Comparison of ENCODE assay signal across 8 cellular contexts in the genomic region with DNA sequence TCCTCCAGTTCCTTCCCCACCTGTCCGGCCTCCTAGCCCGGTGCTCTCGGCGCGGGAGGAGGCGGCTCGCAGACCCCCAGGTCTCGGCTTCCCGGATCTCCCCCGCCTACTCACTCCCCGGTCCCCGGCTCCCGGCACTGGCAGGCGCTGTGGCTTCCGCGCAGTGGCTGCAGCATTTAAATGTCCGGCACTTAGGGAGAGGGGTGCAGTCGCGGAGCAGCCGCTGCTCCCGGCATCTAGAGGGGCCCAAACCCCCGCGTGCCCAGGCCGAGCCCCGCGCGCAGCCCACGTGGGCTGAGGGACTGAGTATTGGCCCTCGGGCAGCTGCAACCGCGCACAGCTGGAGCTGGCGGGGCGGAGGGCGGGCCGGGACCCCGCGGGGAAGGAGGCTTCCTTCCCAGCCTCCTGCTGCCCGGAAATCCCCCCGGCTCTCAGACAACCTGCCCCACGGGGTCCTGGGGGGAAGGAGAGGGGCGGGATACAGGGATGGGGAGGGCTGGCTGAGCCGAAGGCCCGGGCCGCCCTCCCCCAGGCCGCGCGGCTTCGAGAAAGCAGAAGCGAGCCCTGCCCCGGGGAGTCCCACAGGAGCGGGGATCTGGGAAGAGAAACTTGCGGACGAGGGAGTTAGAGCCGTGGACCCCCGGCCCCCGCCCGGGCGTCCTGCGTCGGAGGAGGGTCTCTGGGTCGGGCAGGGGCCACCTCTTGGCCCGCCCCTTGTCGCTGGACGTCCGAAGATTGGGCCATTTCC. TPM values are rescaled to one million over a fixed set of nuclear protein-coding genes. Genes with fewer than 3 reads are reported as not detected.
DNase-seq lines count a peak whose midpoint lies in the region; ATAC-seq and TF ChIP-seq lines count a peak whose summit lies in the region.

No MANE protein-coding gene starts in this region.

- TF ChIP-seq CTCF in WERI-Rb-1 (IDR thresholded peaks at IDR 0.05; ENCODE audit: low read depth, low read length): no peak

- H3K9me3 Mint-ChIP-seq in activated T-cell treated with anti-CD3 and anti-CD28 coated beads, Interleukin-2, amount 50 U/mL, for 24 hours: no peaks in the 10 kb centered on the region

- ATAC-seq in sciatic nerve (peak; percentile 41), HG03442 (IDR thresholded peaks at IDR 0.05; ENCODE audit: unreplicated experiment) (no peak)

- H3K4me3 Mint-ChIP-seq in activated T-cell treated with anti-CD3 and anti-CD28 coated beads, Interleukin-2, amount 50 U/mL, for 24 hours: peak overlapping the region; percentile 68

- intact Hi-C loops in cardiac septum (cut with DNase I): no loop called here
- intact Hi-C loops in sciatic nerve (cut with DNase I): no loop called here

- DNase-seq in activated T-cell treated with anti-CD3 and anti-CD28 coated beads, Interleukin-2, amount 50 U/mL, for 24 hours: peak; percentile 55
- no peak for DNase-seq in activated T-cell treated with anti-CD3 and anti-CD28 coated beads for 4 hours
- no peak for DNase-seq in WERI-Rb-1
- peak; percentile 85 for DNase-seq in cardiac septum (ENCODE audit: low spot score)
- DNase-seq in sciatic nerve (ENCODE audit: low spot score): no peak
- no peak for DNase-seq in DMS153 (lab: John Stamatoyannopoulos, UW)
- no peak for DNase-seq in activated CD4-positive, alpha-beta T cell treated with anti-CD3 and anti-CD28 coated beads, Interleukin-2, amount 50 U/mL, for 48 hours

- peaks cover 64% of the 10 kb centered on the region for H3K27me3 Mint-ChIP-seq in activated T-cell treated with anti-CD3 and anti-CD28 coated beads, Interleukin-2, amount 50 U/mL, for 24 hours

- peaks cover 16% of the 10 kb centered on the region for H3K4me1 Mint-ChIP-seq in activated T-cell treated with anti-CD3 and anti-CD28 coated beads, Interleukin-2, amount 50 U/mL, for 24 hours (ENCODE audit: low read depth)

- no peaks in the 10 kb centered on the region for H3K36me3 ChIP-seq in WERI-Rb-1

- H3K27ac ChIP-seq in WERI-Rb-1: no peak overlapping the region

- H3K36me3 Mint-ChIP-seq in activated T-cell treated with anti-CD3 and anti-CD28 coated beads, Interleukin-2, amount 50 U/mL, for 24 hours (ENCODE audit: low read depth): no peaks in the 10 kb centered on the region

- H3K9me3 ChIP-seq in WERI-Rb-1 (ENCODE audit: severe bottlenecking): no peaks in the 10 kb centered on the region

- peaks cover 67% of the 10 kb centered on the region for H3K27me3 ChIP-seq in WERI-Rb-1 (ENCODE audit: insufficient read depth, low read depth, severe bottlenecking)

- H3K4me3 ChIP-seq in WERI-Rb-1 (ENCODE audit: low read depth, low read length): peak overlapping the region; percentile 36

- no peak overlapping the region for H3K27ac Mint-ChIP-seq in activated T-cell treated with anti-CD3 and anti-CD28 coated beads, Interleukin-2, amount 50 U/mL, for 24 hours

RNA-seq across cellular contexts. Expression of a gene that starts 0.4 kb away (rescaled TPM):
- total RNA-seq in cardiac septum (3.0 TPM), sciatic nerve (9.1 TPM)

RNA-seq across cellular contexts. Expression of a gene that starts 9.2 kb away (rescaled TPM):
- not detected for total RNA-seq in cardiac septum
- total RNA-seq in sciatic nerve: 0.22 TPM

RNA-seq across cellular contexts. Expression of a gene that starts 19.5 kb away (rescaled TPM):
- total RNA-seq in cardiac septum: 32.3 TPM
- 32.6 TPM for total RNA-seq in sciatic nerve

RNA-seq across cellular contexts. Expression of a gene that starts 22.1 kb away (rescaled TPM):
- 13.9 TPM for total RNA-seq in cardiac septum
- 13.6 TPM for total RNA-seq in sciatic nerve

RNA-seq across cellular contexts. Expression of a gene that starts 22.2 kb away (rescaled TPM):
- 41.3 TPM for total RNA-seq in cardiac septum
- 65.9 TPM for total RNA-seq in sciatic nerve

Comparison
In these comparisons a context has a peak if more than half of its experiments do, and no peak if none do; other contexts are left out.
1. DNase-seq: peak in activated T-cell treated with anti-CD3 and anti-CD28 coated beads, Interleukin-2, amount 50 U/mL, for 24 hours (single experiment) and cardiac septum (single experiment); none in activated T-cell treated with anti-CD3 and anti-CD28 coated beads for 4 hours (single experiment), WERI-Rb-1 (single experiment), sciatic nerve (single experiment), DMS153 (single experiment) and activated CD4-positive, alpha-beta T cell treated with anti-CD3 and anti-CD28 coated beads, Interleukin-2, amount 50 U/mL, for 48 hours (0 of 2).